ENCODE assay signal across 7 cellular contexts in genomic region chr19:45439190-45439568, GRCh38. TPM values are rescaled to one million over a fixed set of nuclear protein-coding genes. Genes with fewer than 3 reads are reported as not detected.
DNase-seq lines count a peak whose midpoint lies in the region; ATAC-seq and TF ChIP-seq lines count a peak whose summit lies in the region.

No MANE protein-coding gene starts in this region.

- H3K9me3 Mint-ChIP-seq in HFFc6, result no peaks in the 10 kb centered on the region
- H3K9me3 Mint-ChIP-seq in activated B cell treated with CpG ODN at 0.5 μM for 24 hours, result no peaks in the 10 kb centered on the region

- TF ChIP-seq CTCF in HFFc6 (IDR thresholded peaks at IDR 0.05), result no peak
- TF ChIP-seq CTCF in activated B cell treated with CpG ODN at 0.5 μM for 24 hours (IDR thresholded peaks at IDR 0.05), result no peak
- TF ChIP-seq CTCF in stomach (IDR thresholded peaks at IDR 0.05), result no peak

- ATAC-seq in activated B cell treated with CpG ODN at 0.5 μM for 24 hours (ENCODE audit: low read depth), result no peak

- H3K4me3 Mint-ChIP-seq in HFFc6 (0 out of 2 replicates have a peak overlapping the region, but pooled peaks have one; percentile 17), activated B cell treated with CpG ODN at 0.5 μM for 24 hours (peak overlapping the region; percentile 72)

- no peaks in the 10 kb centered on the region for H3K27me3 ChIP-seq in stomach

- peak overlapping the region in 4 of 5 donors; percentile 88 to 97 (median 92) for H3K27ac ChIP-seq in stomach

- H3K9me3 ChIP-seq in stomach, result no peaks in the 10 kb centered on the region

- H3K27ac Mint-ChIP-seq in HFFc6 (peak overlapping the region; percentile 36), activated B cell treated with CpG ODN at 0.5 μM for 24 hours (peak overlapping the region; percentile 56)

- WGBS in stomach, 5 donors, result 27 to 38% (median 31%) methylated on average over 10 of the region's 10 CpGs

- peak overlapping the region; percentile 56 for H3K4me3 ChIP-seq in iPS-11a (ENCODE audit: low read depth, low read length)
- H3K4me3 ChIP-seq in stomach, result peak overlapping the region; percentile 57 to 77 (median 64)

- H3K27me3 Mint-ChIP-seq in HFFc6 (ENCODE audit: insufficient read depth) (peaks cover 4% of the 10 kb centered on the region; the same call in 1 of the 2 replicates), activated B cell treated with CpG ODN at 0.5 μM for 24 hours (no peaks in the 10 kb centered on the region)

- peaks cover 5 to 39% (median 26%) of the 10 kb centered on the region in 4 donors for H3K4me1 ChIP-seq in stomach

- intact Hi-C loops in activated B cell treated with CpG ODN at 0.5 μM for 24 hours (cut with micrococcal nuclease) (loop anchor here (1.0 to 2.0 kb wide), 8 partner anchors 11 to 204 kb away; partner anchors contain the start of genes ERCC1, FOSB and POLR1G), stomach (cut with DNase I; ENCODE audit: low total_unique reads) (no loop called here)

- peaks cover 33% of the 10 kb centered on the region for H3K4me1 Mint-ChIP-seq in HFFc6 (ENCODE audit: low read depth)
- peaks cover 33% of the 10 kb centered on the region for H3K4me1 Mint-ChIP-seq in activated B cell treated with CpG ODN at 0.5 μM for 24 hours

- H3K36me3 Mint-ChIP-seq in HFFc6 (ENCODE audit: low read depth) (no peaks in the 10 kb centered on the region), activated B cell treated with CpG ODN at 0.5 μM for 24 hours (ENCODE audit: low read depth) (no peaks in the 10 kb centered on the region)

- H3K36me3 ChIP-seq in stomach, result no peaks in the 10 kb centered on the region

- DNase-seq in HFFc6 (no peak), activated B cell treated with CpG ODN at 0.5 μM for 24 hours (no peak), stomach (no peak), epidermal melanocyte (ENCODE audit: insufficient read length, low spot score) (no peak), NAMALWA (ENCODE audit: low spot score) (no peak), NCI-H187 treated with DMSO at 0.1 percent for 48 hours (lab: John Stamatoyannopoulos, UW) (no peak)

- CTCF ChIA-PET in activated B cell treated with CpG ODN at 0.5 μM for 24 hours (lab: Charles Lee), result interaction anchor here (0.6 to 5.4 kb wide), 40 partner anchors 9 to 668 kb away, joined by 3 to 336 read pairs (median 4); partner anchors contain the start of genes ERCC1, FOSB, GEMIN7 and PPP1R13L

- no peak for TF ChIP-seq EP300 in stomach (IDR thresholded peaks at IDR 0.05)

- TF ChIP-seq POLR2A in stomach (IDR thresholded peaks at IDR 0.05), result no peak

- POLR2A ChIA-PET in activated B cell treated with CpG ODN at 0.5 μM for 24 hours (lab: Charles Lee), result interaction anchor here (0.6 to 3.3 kb wide), 21 partner anchors 9 to 1848 kb away, joined by 3 to 92 read pairs (median 5); partner anchors contain the start of genes BLOC1S3, FOSB, QPCTL and SNRPD2

RNA-seq across cellular contexts. Expression of gene ERCC1, which starts 15.5 kb away (rescaled TPM):
- 100 to 1,000 TPM; 106 to 129 (median 117) TPM for total RNA-seq in HFFc6 (2021; fragmentation: NEBNext Ultra II Directional; extraction: Animal tissue kit (Norgen Biotek cat#: 25700))
- 69.2 and 71.6 TPM in 2 replicates for total RNA-seq in activated B cell treated with CpG ODN at 0.5 μM for 24 hours
- total RNA-seq in stomach, result 10 to 100 TPM in 4 of 5 donors, 1 to 10 TPM in 1; 7.8 to 79.3 (median 36.9) TPM
- 10 to 100 TPM; 53.9 to 66.9 (median 54.6) TPM for polyA plus RNA-seq in stomach

RNA-seq across cellular contexts. Expression of gene FOSB, which starts 28.6 kb away (rescaled TPM):
- 10 to 100 TPM; 35.0 to 71.5 (median 62.9) TPM for total RNA-seq in HFFc6 (2021; fragmentation: NEBNext Ultra II Directional; extraction: Animal tissue kit (Norgen Biotek cat#: 25700))
- 16.8 and 20.4 TPM in 2 replicates for total RNA-seq in activated B cell treated with CpG ODN at 0.5 μM for 24 hours
- 10 to 100 TPM in 2 of 5 donors, 1 to 10 TPM in 3; 1.2 to 76.8 (median 5.5) TPM for total RNA-seq in stomach
- polyA plus RNA-seq in stomach, result 10 to 100 TPM in 2 of 3 donors, 1 to 10 TPM in 1; 6.9 to 20.9 (median 11.1) TPM

RNA-seq across cellular contexts. Expression of gene POLR1G, which starts 32.7 kb away (rescaled TPM):
- 10 to 100 TPM; 13.7 to 25.8 (median 15.1) TPM for total RNA-seq in HFFc6 (2021; fragmentation: NEBNext Ultra II Directional; extraction: Animal tissue kit (Norgen Biotek cat#: 25700))
- 6.7 and 6.8 TPM in 2 replicates for total RNA-seq in activated B cell treated with CpG ODN at 0.5 μM for 24 hours
- total RNA-seq in stomach, result 1 to 10 TPM in 2 of 5 donors, under 1 TPM in 1, not detected in 2; 0.55 to 5.9 (median 2.2) TPM
- 1 to 10 TPM; 1.8 to 7.2 (median 3.4) TPM for polyA plus RNA-seq in stomach

RNA-seq across cellular contexts. Expression of gene PPP1R13L, which starts 34.3 kb away (rescaled TPM):
- 10 to 100 TPM; 10.2 to 24.7 (median 22.2) TPM for total RNA-seq in HFFc6 (2021; fragmentation: NEBNext Ultra II Directional; extraction: Animal tissue kit (Norgen Biotek cat#: 25700))
- 4.0 and 5.1 TPM in 2 replicates for total RNA-seq in activated B cell treated with CpG ODN at 0.5 μM for 24 hours
- total RNA-seq in stomach, result 10 to 100 TPM in 3 of 5 donors, 1 to 10 TPM in 2; 2.4 to 44.9 (median 28.0) TPM
- 100 to 1,000 TPM in 1 of 3 donors, 10 to 100 TPM in 1, 1 to 10 TPM in 1; 9.2 to 120 (median 11.8) TPM for polyA plus RNA-seq in stomach

RNA-seq across cellular contexts. Expression of gene RTN2, which starts 57.7 kb away (rescaled TPM):
- total RNA-seq in HFFc6 (2021; fragmentation: NEBNext Ultra II Directional; extraction: Animal tissue kit (Norgen Biotek cat#: 25700)), result 10 to 100 TPM; 10.3 to 21.3 (median 13.8) TPM
- total RNA-seq in activated B cell treated with CpG ODN at 0.5 μM for 24 hours, result 1.2 and 1.5 TPM in 2 replicates
- 10 to 100 TPM in 2 of 5 donors, 1 to 10 TPM in 2, not detected in 1; 2.0 to 37.3 (median 10.6) TPM for total RNA-seq in stomach
- 1 to 10 TPM; 4.7 to 9.3 (median 7.9) TPM for polyA plus RNA-seq in stomach
